ENCODE assay signal across 9 cellular contexts in the genomic region with DNA sequence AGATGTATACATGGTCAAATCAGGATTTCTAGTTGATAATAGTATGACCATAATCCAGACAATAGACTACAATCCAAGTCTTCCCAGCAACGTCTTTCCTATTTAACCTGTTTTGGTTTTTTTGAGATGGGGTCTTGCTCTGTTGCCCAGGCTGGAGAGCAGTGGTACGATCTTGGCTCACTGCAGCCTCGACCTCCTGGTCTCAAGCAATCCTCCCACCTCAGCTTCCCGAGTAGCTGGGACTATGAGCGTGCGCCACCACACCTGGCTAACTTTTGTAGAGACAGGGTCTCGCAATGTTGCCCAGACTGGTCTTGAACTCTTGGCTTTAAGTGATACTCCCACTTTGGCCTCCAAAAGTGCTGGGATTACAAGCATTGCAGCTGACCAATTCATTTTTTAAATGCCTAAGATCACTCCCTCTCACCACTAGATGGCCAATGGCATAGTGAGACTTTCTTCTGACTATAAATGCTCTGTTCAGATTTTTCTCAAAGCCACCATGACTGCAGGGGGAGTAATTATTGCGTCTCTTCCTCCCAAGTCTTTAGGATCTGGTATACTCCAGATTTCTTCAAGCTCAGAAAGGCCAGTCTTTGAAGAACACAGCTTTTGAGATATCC. TPM values are rescaled to one million over a fixed set of nuclear protein-coding genes. Genes with fewer than 3 reads are reported as not detected.
DNase-seq lines count a peak whose midpoint lies in the region; ATAC-seq and TF ChIP-seq lines count a peak whose summit lies in the region.
"Had no signal": no experiment of that assay in that cellular context is flagged by ENCODE, and none has a peak within 500 bp of the region (broad histone marks: within the 10 kb centered on the region; RNA-seq: fewer than 3 reads in every experiment).

No MANE protein-coding gene starts in this region.

- no peaks in the 10 kb centered on the region for H3K27me3 ChIP-seq in OCI-LY1 (ENCODE audit: insufficient read depth, low read length)

- ATAC-seq in esophagus mucosa (peak; percentile 39), GM21529 (IDR thresholded peaks at IDR 0.05; ENCODE audit: unreplicated experiment) (no peak)
- no peak for ATAC-seq in stimulated activated effector memory CD8-positive, alpha-beta T cell treated with anti-CD3 and anti-CD28 coated beads, Interleukin-12 subunit alpha, Interleukin-12 subunit beta, amount 100 ng/mL, for 72 hours

- H2AFZ ChIP-seq in OCI-LY1 (ENCODE audit: low read length): no peak overlapping the region

- no peak overlapping the region for H3K4me2 ChIP-seq in OCI-LY1 (ENCODE audit: low read length)

- H3K9me2 ChIP-seq in OCI-LY1 (ENCODE audit: low read depth, low read length): no peaks in the 10 kb centered on the region

- peak; percentile 54 for TF ChIP-seq CTCF in OCI-LY1 (IDR thresholded peaks at IDR 0.05; ENCODE audit: low read length)

- H3K9me3 ChIP-seq in OCI-LY1 (ENCODE audit: low read length): no peaks in the 10 kb centered on the region

- no peak overlapping the region for H3K9ac ChIP-seq in OCI-LY1 (ENCODE audit: low read length)

- no peaks in the 10 kb centered on the region for H4K20me1 ChIP-seq in OCI-LY1 (ENCODE audit: insufficient read depth, low read length)

- no peaks in the 10 kb centered on the region for H3K36me3 ChIP-seq in OCI-LY1 (ENCODE audit: insufficient read depth, low read length)

- no peak overlapping the region for H3K4me3 Mint-ChIP-seq in stimulated activated effector memory CD8-positive, alpha-beta T cell treated with anti-CD3 and anti-CD28 coated beads, Interleukin-12 subunit alpha, Interleukin-12 subunit beta, amount 100 ng/mL, for 72 hours

- peak overlapping the region; percentile 20 for H3K27ac Mint-ChIP-seq in stimulated activated effector memory CD8-positive, alpha-beta T cell treated with anti-CD3 and anti-CD28 coated beads, Interleukin-12 subunit alpha, Interleukin-12 subunit beta, amount 100 ng/mL, for 72 hours

- no peaks in the 10 kb centered on the region for H3K79me2 ChIP-seq in OCI-LY1 (ENCODE audit: insufficient read depth, low read length)

- no peak overlapping the region for H3K4me3 ChIP-seq in OCI-LY1 (ENCODE audit: low read depth, low read length, poor library complexity, severe bottlenecking)

- H3K4me1 ChIP-seq in OCI-LY1 (ENCODE audit: insufficient read depth, low read length, severe bottlenecking): no peaks in the 10 kb centered on the region

- DNase-seq in SIG-M5 treated with dmso at 0.1 percent for 504 hours (lab: John Stamatoyannopoulos, UW; ENCODE audit: unreplicated experiment): peak; percentile 51
- DNase-seq in SIG-M5 (lab: John Stamatoyannopoulos, UW): no peak
- no peak for DNase-seq in stimulated activated effector memory CD8-positive, alpha-beta T cell treated with anti-CD3 and anti-CD28 coated beads, Interleukin-12 subunit alpha, Interleukin-12 subunit beta, amount 100 ng/mL, for 72 hours (ENCODE audit: low spot score in 2 of 2)
- DNase-seq in activated CD4-positive, alpha-beta T cell treated with anti-CD3 and anti-CD28 coated beads for 48 hours: no peak
- no peak for DNase-seq in NCI-H2171 treated with DMSO at 0.1 percent for 48 hours (lab: John Stamatoyannopoulos, UW)
- DNase-seq: activated effector memory CD4-positive, alpha-beta T cell treated with Interleukin-2 at 50 U/mL for 16 hours had no signal

- H3K4me1 Mint-ChIP-seq in stimulated activated effector memory CD8-positive, alpha-beta T cell treated with anti-CD3 and anti-CD28 coated beads, Interleukin-12 subunit alpha, Interleukin-12 subunit beta, amount 100 ng/mL, for 72 hours: peaks cover 7% of the 10 kb centered on the region

- no peaks in the 10 kb centered on the region for H3F3A ChIP-seq in OCI-LY1 (ENCODE audit: insufficient read depth, low read length)

- peaks cover 47% of the 10 kb centered on the region for H3K36me3 Mint-ChIP-seq in stimulated activated effector memory CD8-positive, alpha-beta T cell treated with anti-CD3 and anti-CD28 coated beads, Interleukin-12 subunit alpha, Interleukin-12 subunit beta, amount 100 ng/mL, for 72 hours

- H3K9me3 Mint-ChIP-seq in stimulated activated effector memory CD8-positive, alpha-beta T cell treated with anti-CD3 and anti-CD28 coated beads, Interleukin-12 subunit alpha, Interleukin-12 subunit beta, amount 100 ng/mL, for 72 hours: no peaks in the 10 kb centered on the region

- H3K27ac ChIP-seq in OCI-LY1 (ENCODE audit: low read depth, low read length, poor library complexity, severe bottlenecking): no peak overlapping the region

RNA-seq across cellular contexts. Expression of gene HNRNPLL, which starts 47.6 kb away (rescaled TPM):
- 14.2 TPM for total RNA-seq in esophagus mucosa
